Comparison of ENCODE assay signal across 9 cellular contexts in genomic region chr7:120273476-120273975, GRCh38. TPM values are rescaled to one million over a fixed set of nuclear protein-coding genes. Genes with fewer than 3 reads are reported as not detected.
DNase-seq lines count a peak whose midpoint lies in the region; ATAC-seq, FAIRE-seq and TF ChIP-seq lines count a peak whose summit lies in the region.
"Had no signal": no experiment of that assay in that cellular context is flagged by ENCODE, and none has a peak within 500 bp of the region (broad histone marks: within the 10 kb centered on the region; RNA-seq: fewer than 3 reads in every experiment).

No MANE protein-coding gene starts in this region.

- H3K9me3 Mint-ChIP-seq in endothelial cell (ENCODE audit: unreplicated experiment) (no peaks in the 10 kb centered on the region), natural killer cell (no peaks in the 10 kb centered on the region)

- WGBS in mesodermal cell (ENCODE audit: insufficient coverage in 2 of 2), 2 experiments = 1 to 2% methylated on average over 23 to 36 of the region's 38 CpGs

- H3K36me3 Mint-ChIP-seq in endothelial cell (ENCODE audit: low read depth, unreplicated experiment) (no peaks in the 10 kb centered on the region), natural killer cell (no peaks in the 10 kb centered on the region)

- H3K27ac ChIP-seq in mesodermal cell (ENCODE audit: low read depth, low read length, severe bottlenecking) = no peak overlapping the region

- H3K27ac Mint-ChIP-seq in endothelial cell (ENCODE audit: unreplicated experiment) = no peak overlapping the region
- H3K27ac Mint-ChIP-seq in natural killer cell = no peak overlapping the region

- no peaks in the 10 kb centered on the region for H3K9me3 ChIP-seq in mesodermal cell (ENCODE audit: control insufficient read depth, low read length)

- TF ChIP-seq CTCF in endothelial cell (IDR thresholded peaks at IDR 0.05; ENCODE audit: unreplicated experiment) = no peak
- TF ChIP-seq CTCF in natural killer cell (IDR thresholded peaks at IDR 0.05) = no peak
- TF ChIP-seq CTCF in D721Med (IDR thresholded peaks at IDR 0.05; ENCODE audit: insufficient read depth, missing control alignments) = no peak

- TF ChIP-seq POLR2A in GM19193 (IDR thresholded peaks at IDR 0.05; ENCODE audit: extremely low read depth, insufficient read depth, insufficient read length) = peak; percentile 66

- H3K4me3 Mint-ChIP-seq in endothelial cell (ENCODE audit: unreplicated experiment) (peak overlapping the region; percentile 95), natural killer cell (no peak overlapping the region)

- H3K4me1 Mint-ChIP-seq in endothelial cell (ENCODE audit: unreplicated experiment) (peaks cover 6% of the 10 kb centered on the region), natural killer cell (no peaks in the 10 kb centered on the region)

- DNase-seq in COLO668 (lab: John Stamatoyannopoulos, UW; ENCODE audit: unreplicated experiment) = peak; percentile 85
- DNase-seq in NCI-H748 treated with DMSO at 0.1 percent for 48 hours (lab: John Stamatoyannopoulos, UW) = peak; percentile 85
- DNase-seq in endothelial cell (ENCODE audit: low spot score) = peak; percentile 38
- DNase-seq in natural killer cell = no peak
- no peak for DNase-seq in D721Med (ENCODE audit: insufficient read length, low spot score)

- H3K27me3 Mint-ChIP-seq in endothelial cell (ENCODE audit: unreplicated experiment) (no peaks in the 10 kb centered on the region), natural killer cell (ENCODE audit: low read depth in 2 of 2) (peaks cover 0 to 4% of the 10 kb centered on the region in 2 donors)

- intact Hi-C loops in natural killer cell (cut with micrococcal nuclease) = no loop called here

- H3K4me3 ChIP-seq in mesodermal cell (ENCODE audit: extremely low read depth, insufficient read depth, low read length, poor library complexity, severe bottlenecking) = peak overlapping the region; percentile 46

- H3K4me1 ChIP-seq in mesodermal cell (ENCODE audit: control insufficient read depth, insufficient read depth, low read length, poor library complexity, severe bottlenecking) = no peaks in the 10 kb centered on the region

- H3K36me3 ChIP-seq in mesodermal cell (ENCODE audit: control insufficient read depth, insufficient read depth, low read length) = no peaks in the 10 kb centered on the region

- ATAC-seq in HG03159 (IDR thresholded peaks at IDR 0.05; ENCODE audit: unreplicated experiment) = peak; percentile 69
- ATAC-seq in natural killer cell = no peak

- FAIRE-seq in D721Med (lab: Jason Lieb, UNC) = no peak

RNA-seq across cellular contexts. Expression of gene KCND2, which starts 0.6 kb away (rescaled TPM):
- total RNA-seq in endothelial cell (ENCODE audit: unreplicated experiment) = 0.28 TPM
- polyA plus RNA-seq in mesodermal cell (2013, experiment 1 of 2) = 0.63 TPM
- 0.71 TPM for polyA plus RNA-seq in mesodermal cell (2013, experiment 2 of 2)
- not detected for total RNA-seq in natural killer cell
- total RNA-seq: pulmonary artery endothelial cell had no signal

Comparison
In these comparisons a context has a peak if more than half of its experiments do, and no peak if none do; other contexts are left out.
1. DNase-seq: peak in COLO668 (single experiment), NCI-H748 treated with DMSO at 0.1 percent for 48 hours (single experiment) and endothelial cell (single experiment); none in natural killer cell (single experiment) and D721Med (single experiment).